Comparison of ENCODE assay signal across 8 cellular contexts in the genomic region with DNA sequence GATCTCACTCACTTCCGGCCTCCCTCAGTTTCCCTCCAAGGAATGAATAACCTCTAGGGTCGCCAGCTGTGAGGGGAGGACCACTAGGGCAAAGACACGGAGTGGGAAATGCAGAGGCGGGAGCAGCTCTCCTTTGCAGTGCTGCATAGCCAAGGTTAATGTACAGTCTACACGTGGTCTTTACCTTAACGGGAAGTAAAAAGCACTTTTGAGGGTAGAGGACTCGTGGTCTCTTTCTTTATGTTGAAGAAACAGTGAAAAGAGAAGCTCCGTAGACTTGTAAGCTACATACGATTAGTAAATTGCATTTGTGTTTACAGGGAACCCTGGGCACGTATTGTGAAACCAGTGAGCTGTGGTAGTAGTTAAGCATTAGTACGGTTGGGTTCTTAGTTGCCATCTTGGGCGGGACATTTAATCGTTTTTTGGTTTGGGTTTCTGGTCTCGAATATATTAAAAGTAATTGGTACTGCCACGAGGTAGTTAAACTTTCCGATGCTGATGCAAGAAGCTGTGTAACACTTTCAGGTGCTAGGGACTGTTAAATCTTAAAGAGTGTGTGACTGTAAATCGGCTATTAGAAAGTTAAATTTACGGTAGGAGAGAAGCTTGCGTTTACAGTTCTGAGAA. TPM values are rescaled to one million over a fixed set of nuclear protein-coding genes. Genes with fewer than 3 reads are reported as not detected.
A peak's percentile ranks its signal among the peaks of the same experiment; 100 is the strongest.
DNase-seq lines count a peak whose midpoint lies in the region; ATAC-seq and TF ChIP-seq lines count a peak whose summit lies in the region.

No MANE protein-coding gene starts in this region.

- CTCF ChIA-PET in RWPE1 (lab: Yijun Ruan, JAX) = interaction anchor here (0.5 to 0.6 kb wide), 3 partner anchors 21 to 306 kb away, joined by 3 read pairs; no protein-coding TSS in a partner anchor

- POLR2A ChIA-PET in RWPE1 (lab: Yijun Ruan, JAX; ENCODE audit: low non-redundant PET) = no interaction called here

- H3K36me3 ChIP-seq in mesodermal cell (ENCODE audit: control insufficient read depth, insufficient read depth, low read length) (no peaks in the 10 kb centered on the region), aorta (ENCODE audit: control insufficient read depth in 1 of 2, insufficient read depth in 2 of 2, low read length in 1 of 2) (no peaks in the 10 kb centered on the region)

- TF ChIP-seq CTCF in RWPE1 (conservative IDR thresholded peaks at IDR 0.05; ENCODE audit: low read depth) = no peak
- TF ChIP-seq CTCF in GM20000 (IDR thresholded peaks at IDR 0.05; ENCODE audit: extremely low read depth, missing control alignments) = no peak

- intact Hi-C loops in aorta (cut with DNase I) = loop anchor here in 1 of 2 donors (5.0 kb wide), 1 partner anchor 425 kb away; the partner anchor contains the start of gene ATR

- H3K4me1 ChIP-seq in mesodermal cell (ENCODE audit: control insufficient read depth, insufficient read depth, low read length, poor library complexity, severe bottlenecking) (peaks cover 12% of the 10 kb centered on the region), aorta (ENCODE audit: control insufficient read depth in 1 of 2, insufficient read depth in 2 of 2, low read length in 2 of 2) (peaks cover 0 to 2% of the 10 kb centered on the region in 2 donors)

- H3K27me3 ChIP-seq in aorta (ENCODE audit: control insufficient read depth in 1 of 2, insufficient read depth in 2 of 2, low read length in 1 of 2) = no peaks in the 10 kb centered on the region

- peak; percentile 23 for ATAC-seq in GM19324 (IDR thresholded peaks at IDR 0.05; ENCODE audit: low FRiP score, unreplicated experiment)
- ATAC-seq in HG03342 (IDR thresholded peaks at IDR 0.05; ENCODE audit: unreplicated experiment) = peak; percentile 37
- ATAC-seq in aorta (ENCODE audit: low FRiP score) = no peak

- 0 to 1% methylated on average over 14 to 16 of the region's 19 CpGs for WGBS in mesodermal cell (ENCODE audit: insufficient coverage in 2 of 2), 2 experiments
- WGBS in aorta, 2 donors = 1% methylated on average over 19 of the region's 19 CpGs

- H3K27ac ChIP-seq in RWPE1 = peak overlapping the region; percentile 98
- H3K27ac ChIP-seq in cingulate gyrus (ENCODE audit: low read depth, low read length) = peak overlapping the region; percentile 88
- H3K27ac ChIP-seq in mesodermal cell (ENCODE audit: low read depth, low read length, severe bottlenecking) = peak overlapping the region; percentile 99
- H3K27ac ChIP-seq in aorta (ENCODE audit: low read depth in 1 of 2, low read length in 2 of 2) = peak overlapping the region in 1 of 2 donors; percentile 46

- DNase-seq in CMK (ENCODE audit: low read depth) (peak; percentile 25), RWPE1 (ENCODE audit: low spot score) (peak; percentile 30), aorta (no peak), GM20000 (ENCODE audit: low spot score) (no peak)

- no peaks in the 10 kb centered on the region for H3K9me3 ChIP-seq in mesodermal cell (ENCODE audit: control insufficient read depth, low read length)
- no peaks in the 10 kb centered on the region for H3K9me3 ChIP-seq in aorta (ENCODE audit: control insufficient read depth, low read length)

- peak overlapping the region; percentile 93 for H3K4me3 ChIP-seq in mesodermal cell (ENCODE audit: extremely low read depth, insufficient read depth, low read length, poor library complexity, severe bottlenecking)
- H3K4me3 ChIP-seq in aorta (ENCODE audit: low read length in 2 of 2) = peak overlapping the region; percentile 80 to 94

RNA-seq across cellular contexts. Expression of gene U2SURP, which starts 0.8 kb away (rescaled TPM):
- 79.2 TPM for polyA plus RNA-seq in mesodermal cell (2013, experiment 1 of 2)
- polyA plus RNA-seq in mesodermal cell (2013, experiment 2 of 2) = 92.8 TPM
- total RNA-seq in aorta = 100 to 1,000 TPM in 1 of 2 donors, 10 to 100 TPM in 1; 84.0 to 102 TPM
- 10 to 100 TPM; 12.3 to 40.1 TPM for polyA plus RNA-seq in aorta

RNA-seq across cellular contexts. Expression of gene PAQR9, which starts 38.7 kb away (rescaled TPM):
- polyA plus RNA-seq in mesodermal cell (2013, experiment 1 of 2) = 1.1 TPM
- 1.3 TPM for polyA plus RNA-seq in mesodermal cell (2013, experiment 2 of 2)
- not detected for total RNA-seq in aorta
- not detected for polyA plus RNA-seq in aorta

Comparison
In these comparisons a context has a peak if more than half of its experiments do, and no peak if none do; other contexts are left out.
1. DNase-seq: peak in CMK (single experiment) and RWPE1 (single experiment); none in aorta (0 of 2) and GM20000 (single experiment).